ENCODE assay signal across 25 cellular contexts in the genomic region with DNA sequence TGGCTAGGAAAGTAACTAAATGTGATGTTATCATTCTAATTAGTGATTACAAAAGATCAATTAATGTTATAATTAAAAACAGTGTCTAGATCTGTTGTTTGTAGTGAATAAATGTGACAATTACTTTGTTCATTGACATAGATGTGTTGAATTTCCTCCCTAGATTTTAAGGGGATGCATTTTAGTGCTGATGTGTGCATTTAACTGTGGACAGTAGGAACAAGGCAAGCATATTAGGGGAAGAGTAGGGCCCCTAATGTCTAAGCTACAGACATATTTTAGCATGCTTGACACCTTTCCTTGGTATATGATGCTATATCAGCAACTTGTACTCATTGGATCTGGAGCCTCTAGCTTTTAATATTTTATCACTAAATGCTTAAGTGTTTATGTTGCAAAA.
"Had no signal": no experiment of that assay in that cellular context is flagged by ENCODE, and none has a peak within 500 bp of the region (broad histone marks: within the 10 kb centered on the region; RNA-seq: fewer than 3 reads in every experiment).

No MANE protein-coding gene starts in this region.

- H3K36me3 ChIP-seq: adrenal gland, breast epithelium, prostate gland, right atrium auricular region, stomach, suprapubic skin, transverse colon had no signal

- H3K27ac Mint-ChIP-seq: activated naive CD8-positive, alpha-beta T cell; activated T-helper 2 cell treated with anti-CD3 and anti-CD28 coated beads, Interferon-gamma antibody, Interleukin-2, Interleukin-4, amounts not matched to agents 10 μg/mL and 5 μg/mL and 100 μg/mL, durations not matched to agents 14 hours and 24 hours and 36 hours; immature natural killer cell; naive thymus-derived CD8-positive, alpha-beta T cell; stimulated activated memory B cell treated with anti-CD40 and anti-IgM and Interleukin-4, amounts not matched to agents 10 μg/mL and 1 μg/mL and 100 μg/mL, for 72 hours had no signal

- H3K4me3 Mint-ChIP-seq: activated naive CD8-positive, alpha-beta T cell; activated T-cell treated with anti-CD3 and anti-CD28 coated beads, Interleukin-2, amount 50 U/mL, for 4 hours; immature natural killer cell; naive thymus-derived CD8-positive, alpha-beta T cell; stimulated activated memory B cell treated with anti-CD40 and anti-IgM and Interleukin-4, amounts not matched to agents 10 μg/mL and 1 μg/mL and 100 μg/mL, for 72 hours had no signal

- H3K36me3 Mint-ChIP-seq: activated naive CD8-positive, alpha-beta T cell; immature natural killer cell; stimulated activated memory B cell treated with anti-CD40 and anti-IgM and Interleukin-4, amounts not matched to agents 10 μg/mL and 1 μg/mL and 100 μg/mL, for 72 hours had no signal

- ATAC-seq: activated T-cell treated with anti-CD3 and anti-CD28 coated beads, Interleukin-2, amount 50 U/mL, for 4 hours; left lobe of liver; naive thymus-derived CD8-positive, alpha-beta T cell; stimulated activated memory B cell treated with anti-CD40 and anti-IgM and Interleukin-4, amounts not matched to agents 10 μg/mL and 1 μg/mL and 100 μg/mL, for 72 hours had no signal

- H3K9me3 ChIP-seq: adrenal gland, breast epithelium, prostate gland, right atrium auricular region, stomach, suprapubic skin, transverse colon had no signal

- H3K9me3 Mint-ChIP-seq: activated T-cell treated with anti-CD3 and anti-CD28 coated beads, Interleukin-2, amount 50 U/mL, for 4 hours; activated T-helper 2 cell treated with anti-CD3 and anti-CD28 coated beads, Interferon-gamma antibody, Interleukin-2, Interleukin-4, amounts not matched to agents 10 μg/mL and 5 μg/mL and 100 μg/mL, durations not matched to agents 14 hours and 24 hours and 36 hours; immature natural killer cell; naive thymus-derived CD8-positive, alpha-beta T cell; stimulated activated memory B cell treated with anti-CD40 and anti-IgM and Interleukin-4, amounts not matched to agents 10 μg/mL and 1 μg/mL and 100 μg/mL, for 72 hours had no signal

- H3K4me3 ChIP-seq: breast epithelium, lung, prostate gland, right atrium auricular region, skin epidermis, stomach, suprapubic skin, transverse colon had no signal

- H3K27me3 Mint-ChIP-seq: activated naive CD8-positive, alpha-beta T cell had no signal

- DNase-seq: activated CD4-positive, alpha-beta T cell treated with anti-CD3 and anti-CD28 coated beads for 4 hours; activated CD4-positive, alpha-beta T cell treated with anti-CD3 and anti-CD28 coated beads, Interleukin-2, amount 50 U/mL, for 48 hours; activated CD4-positive, CD25-positive, alpha-beta regulatory T cell; activated CD8-positive, alpha-beta memory T cell treated with anti-CD3 and anti-CD28 coated beads, Interleukin-2, amount 50 U/mL, for 48 hours; activated naive CD4-positive, alpha-beta T cell; activated T-cell treated with anti-CD3 and anti-CD28 coated beads, Interleukin-2, amount 50 U/mL, for 4 hours; adrenal gland; cerebellar nuclear complex; immature natural killer cell; naive thymus-derived CD8-positive, alpha-beta T cell; stimulated activated CD4-positive, alpha-beta T cell treated with anti-CD3 and anti-CD28 coated beads, Interleukin-1b, Interleukin-23, amount 100 ng/mL, for 48 hours; stomach; T-helper 1 cell; T-helper 9 cell; transverse colon had no signal

- H3K27me3 ChIP-seq: adrenal gland, breast epithelium, right atrium auricular region, stomach, suprapubic skin, transverse colon had no signal

- H3K4me1 Mint-ChIP-seq: immature natural killer cell had no signal
